In genomic region chr16:69494993-69495392, GRCh38 we compare ENCODE assay signal across 9 cellular contexts.
A peak's percentile ranks its signal among the peaks of the same experiment; 100 is the strongest.
DNase-seq lines count a peak whose midpoint lies in the region; ATAC-seq and TF ChIP-seq lines count a peak whose summit lies in the region.
"Had no signal": no experiment of that assay in that cellular context is flagged by ENCODE, and none has a peak within 500 bp of the region (broad histone marks: within the 10 kb centered on the region; RNA-seq: fewer than 3 reads in every experiment).

No MANE protein-coding gene starts in this region.

- H3K4me1 ChIP-seq in A673 (ENCODE audit: insufficient read depth, low read length, poor library complexity, severe bottlenecking) = no peaks in the 10 kb centered on the region
- no peaks in the 10 kb centered on the region for H3K4me1 ChIP-seq in iPS DF 6.9 (ENCODE audit: control insufficient read depth, insufficient read depth, low read length)

- H3K27ac ChIP-seq in A673 (ENCODE audit: low read depth, low read length, poor library complexity, severe bottlenecking) (no peak overlapping the region), iPS DF 6.9 (ENCODE audit: low read length) (no peak overlapping the region)

- H3K36me3 Mint-ChIP-seq in activated CD4-positive, alpha-beta memory T cell treated with anti-CD3 and anti-CD28 coated beads, Interleukin-2, amount 10 ng/mL, durations not matched to agents 7 days and 5 days (ENCODE audit: low read depth) = no peaks in the 10 kb centered on the region

- DNase-seq in A673 (ENCODE audit: low spot score) = peak; percentile 37
- DNase-seq in HEK293T (ENCODE audit: extremely low spot score) = peak; percentile 48
- peak; percentile 47 for DNase-seq in activated CD4-positive, alpha-beta memory T cell treated with anti-CD3 and anti-CD28 coated beads, Interleukin-2, amount 10 ng/mL, durations not matched to agents 7 days and 5 days
- peak; percentile 57 for DNase-seq in iPS DF 6.9 (ENCODE audit: low read depth, low spot score)
- no peak for DNase-seq in LoVo (ENCODE audit: low spot score)
- DNase-seq: NCI-H2227 treated with DMSO at 0.1 percent for 48 hours had no signal

- ATAC-seq in HG03469 (IDR thresholded peaks at IDR 0.05; ENCODE audit: unreplicated experiment) = no peak
- no peak for ATAC-seq in GM21717 (IDR thresholded peaks at IDR 0.05; ENCODE audit: unreplicated experiment)
- no peak for ATAC-seq in GM21786 (IDR thresholded peaks at IDR 0.05; ENCODE audit: unreplicated experiment)

- TF ChIP-seq CTCF in A673 (conservative IDR thresholded peaks at IDR 0.05; ENCODE audit: low read depth, low read length) = peak; percentile 64

- no peak overlapping the region for H3K27ac Mint-ChIP-seq in activated CD4-positive, alpha-beta memory T cell treated with anti-CD3 and anti-CD28 coated beads, Interleukin-2, amount 10 ng/mL, durations not matched to agents 7 days and 5 days

- no peaks in the 10 kb centered on the region for H3K27me3 ChIP-seq in A673 (replicated peaks; ENCODE audit: insufficient read depth, low read depth, low read length, poor library complexity)
- no peaks in the 10 kb centered on the region for H3K27me3 ChIP-seq in iPS DF 6.9 (ENCODE audit: control insufficient read depth, insufficient read depth, low read length)

- H3K4me1 Mint-ChIP-seq in activated CD4-positive, alpha-beta memory T cell treated with anti-CD3 and anti-CD28 coated beads, Interleukin-2, amount 10 ng/mL, durations not matched to agents 7 days and 5 days = no peaks in the 10 kb centered on the region

- no CpG with 5 or more reads among the region's 4 CpGs for WGBS in iPS DF 6.9 (ENCODE audit: insufficient coverage, insufficient read length)

- H3K9me3 Mint-ChIP-seq in activated CD4-positive, alpha-beta memory T cell treated with anti-CD3 and anti-CD28 coated beads, Interleukin-2, amount 10 ng/mL, durations not matched to agents 7 days and 5 days = no peaks in the 10 kb centered on the region

- no peaks in the 10 kb centered on the region for H3K36me3 ChIP-seq in A673 (ENCODE audit: insufficient read depth, low read length, poor library complexity, severe bottlenecking)
- no peaks in the 10 kb centered on the region for H3K36me3 ChIP-seq in iPS DF 6.9 (ENCODE audit: control insufficient read depth, insufficient read depth, low read length)

- H3K9me3 ChIP-seq in A673 (ENCODE audit: low read depth, low read length, poor library complexity, severe bottlenecking) (no peaks in the 10 kb centered on the region), iPS DF 6.9 (ENCODE audit: control insufficient read depth, insufficient read depth, low read length) (no peaks in the 10 kb centered on the region)

- POLR2A ChIA-PET in A673 (lab: Charles Lee; ENCODE audit: low non-redundant PET) (no interaction called here), HEK293T (lab: Yijun Ruan, JAX) (no interaction called here)
- POLR2A ChIA-PET in activated CD4-positive, alpha-beta memory T cell treated with anti-CD3 and anti-CD28 coated beads, Interleukin-2, amount 10 ng/mL, durations not matched to agents 7 days and 5 days (lab: Charles Lee) = no interaction called here

- H3K27me3 Mint-ChIP-seq in activated CD4-positive, alpha-beta memory T cell treated with anti-CD3 and anti-CD28 coated beads, Interleukin-2, amount 10 ng/mL, durations not matched to agents 7 days and 5 days = no peaks in the 10 kb centered on the region

- H3K4me3 ChIP-seq in A673 (ENCODE audit: low read depth, low read length, poor library complexity, severe bottlenecking) (no peak overlapping the region), iPS DF 6.9 (ENCODE audit: low read length) (no peak overlapping the region)

- intact Hi-C loops in A673 (cut with micrococcal nuclease; ENCODE audit: unreplicated experiment) = no loop called here

- no peak overlapping the region for H3K4me3 Mint-ChIP-seq in activated CD4-positive, alpha-beta memory T cell treated with anti-CD3 and anti-CD28 coated beads, Interleukin-2, amount 10 ng/mL, durations not matched to agents 7 days and 5 days

- BruUV-seq in A673 (replicated peaks; lab: Mats Ljungman, UMichigan) = no TSS peak

- CTCF ChIA-PET in A673 (lab: Charles Lee) = no interaction called here
- CTCF ChIA-PET in HEK293T (lab: Yijun Ruan, JAX) = interaction anchor here (1.0 kb wide), 1 partner anchor 90 kb away, joined by 3 read pairs; no protein-coding TSS in a partner anchor
- CTCF ChIA-PET in activated CD4-positive, alpha-beta memory T cell treated with anti-CD3 and anti-CD28 coated beads, Interleukin-2, amount 10 ng/mL, durations not matched to agents 7 days and 5 days (lab: Charles Lee) = interaction anchor here (0.6 to 1.5 kb wide), 3 partner anchors 10 to 104 kb away, joined by 3 to 4 read pairs (median 3); no protein-coding TSS in a partner anchor

TF ChIP-seq in HEK293T, 16 proteins besides CTCF, POLR2A, EP300 and RAD21:
- TF ChIP-seq ELF4 (IDR thresholded peaks at IDR 0.05) (no peak), LEF1 (IDR thresholded peaks at IDR 0.05; ENCODE audit: borderline replicate concordance) (no peak), FOXA1 (IDR thresholded peaks at IDR 0.05) (no peak), TARDBP (IDR thresholded peaks at IDR 0.05) (no peak), CTBP1 (IDR thresholded peaks at IDR 0.05; ENCODE audit: borderline replicate concordance) (no peak), ZNF384 (IDR thresholded peaks at IDR 0.05) (no peak), FOXM1 (IDR thresholded peaks at IDR 0.05; ENCODE audit: borderline replicate concordance) (no peak), SUZ12 (IDR thresholded peaks at IDR 0.05) (no peak), L3MBTL2 (conservative IDR thresholded peaks at IDR 0.05) (no peak), SP1 (IDR thresholded peaks at IDR 0.05) (no peak), PKNOX1 (IDR thresholded peaks at IDR 0.05) (no peak), FOXK2 (IDR thresholded peaks at IDR 0.05) (no peak), HDGF (IDR thresholded peaks at IDR 0.05; ENCODE audit: borderline replicate concordance) (no peak), BHLHE40 (IDR thresholded peaks at IDR 0.05; ENCODE audit: borderline replicate concordance) (no peak), ARNT (IDR thresholded peaks at IDR 0.05) (no peak)
